ENCODE assay signal across 9 cellular contexts in the genomic region with DNA sequence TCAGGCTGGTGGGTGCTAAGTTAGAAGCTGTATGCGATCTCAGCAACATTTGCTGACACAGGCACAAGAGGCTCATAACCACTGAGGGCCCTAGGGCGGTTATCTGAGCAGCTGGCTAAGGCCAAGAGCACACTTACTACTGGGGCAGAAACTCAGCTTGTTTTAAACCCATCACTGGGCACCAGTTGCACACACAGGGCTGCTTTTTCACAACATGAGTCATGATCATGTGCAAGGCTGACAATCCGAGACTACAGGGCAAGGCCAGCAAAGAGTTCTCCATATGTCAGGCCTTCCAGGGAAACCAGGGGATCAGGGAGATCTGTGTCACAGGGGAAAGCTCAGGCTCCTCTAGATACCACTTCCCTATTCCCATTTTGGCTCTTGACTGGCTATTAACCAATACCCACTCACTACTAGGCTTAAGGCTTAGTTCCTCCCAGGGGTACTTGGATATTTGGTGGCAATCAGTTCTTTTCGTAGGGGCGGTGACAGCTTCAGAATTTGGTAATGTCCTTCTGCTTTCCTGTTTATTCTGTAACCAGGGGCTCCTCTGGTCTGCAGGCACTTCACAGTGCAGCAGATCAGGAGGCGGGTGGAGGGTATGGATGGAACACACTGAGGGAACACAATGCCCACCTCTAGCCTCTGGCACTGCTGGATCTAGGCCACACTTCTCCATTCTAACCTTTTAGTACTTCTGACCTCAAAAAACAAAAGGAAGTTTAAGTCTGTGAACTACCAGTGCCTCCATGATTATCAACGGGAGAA. TPM values are rescaled to one million over a fixed set of nuclear protein-coding genes. Genes with fewer than 3 reads are reported as not detected.
DNase-seq lines count a peak whose midpoint lies in the region; ATAC-seq and TF ChIP-seq lines count a peak whose summit lies in the region.
"Had no signal": no experiment of that assay in that cellular context is flagged by ENCODE, and none has a peak within 500 bp of the region (broad histone marks: within the 10 kb centered on the region; RNA-seq: fewer than 3 reads in every experiment).

No MANE protein-coding gene starts in this region.

- DNase-seq in ACHN (peak; percentile 49), NB4 (ENCODE audit: low read depth) (peak; percentile 81), mesenchymal stem cell (peak; percentile 69), NCI-H510A treated with DMSO at 0.1 percent for 48 hours (lab: John Stamatoyannopoulos, UW) (no peak), NCI-H1092 treated with DMSO at 0.1 percent for 48 hours (lab: John Stamatoyannopoulos, UW) (no peak)
- no peak for DNase-seq in effector memory CD8-positive, alpha-beta T cell
- DNase-seq in activated CD4-positive, alpha-beta memory T cell treated with anti-CD3 and anti-CD28 coated beads, Interleukin-2, amount 10 ng/mL, durations not matched to agents 7 days and 5 days, result no peak

- no peak overlapping the region for H2BK12ac ChIP-seq in mesenchymal stem cell (ENCODE audit: low read length in 2 of 2)

- H3K4me1 ChIP-seq in mesenchymal stem cell (ENCODE audit: control insufficient read depth, insufficient read depth, low read depth, low read length), result peaks cover 20% of the 10 kb centered on the region

- no peak overlapping the region for H4K8ac ChIP-seq in mesenchymal stem cell (ENCODE audit: low read length)

- no peaks in the 10 kb centered on the region for H3K9me3 ChIP-seq in mesenchymal stem cell (ENCODE audit: control insufficient read depth, low read length)

- H3K79me1 ChIP-seq in mesenchymal stem cell (replicated peaks; ENCODE audit: low read length, poor library complexity, severe bottlenecking), result no peaks in the 10 kb centered on the region

- H3K4me1 Mint-ChIP-seq in effector memory CD8-positive, alpha-beta T cell (ENCODE audit: low read depth in 2 of 2), result no peaks in the 10 kb centered on the region
- H3K4me1 Mint-ChIP-seq in activated CD4-positive, alpha-beta memory T cell treated with anti-CD3 and anti-CD28 coated beads, Interleukin-2, amount 10 ng/mL, durations not matched to agents 7 days and 5 days, result no peaks in the 10 kb centered on the region
- H3K4me1 Mint-ChIP-seq: B cell had no signal

- H3K9ac ChIP-seq in mesenchymal stem cell (ENCODE audit: low read length), result peak overlapping the region; percentile 53

- peak overlapping the region; percentile 13 to 51 for H3K27ac Mint-ChIP-seq in effector memory CD8-positive, alpha-beta T cell
- H3K27ac Mint-ChIP-seq in activated CD4-positive, alpha-beta memory T cell treated with anti-CD3 and anti-CD28 coated beads, Interleukin-2, amount 10 ng/mL, durations not matched to agents 7 days and 5 days, result no peak overlapping the region
- H3K27ac Mint-ChIP-seq: B cell had no signal

- peak overlapping the region in 1 of 2 experiments; percentile 51 for H3K18ac ChIP-seq in mesenchymal stem cell (ENCODE audit: low read depth in 1 of 2, low read length in 2 of 2)

- no peak overlapping the region for H4K91ac ChIP-seq in mesenchymal stem cell (ENCODE audit: low read length)

- no peak overlapping the region for H2BK120ac ChIP-seq in mesenchymal stem cell (ENCODE audit: low read depth, low read length)

- no peak overlapping the region for H2AFZ ChIP-seq in mesenchymal stem cell (ENCODE audit: low read depth, low read length)

- ATAC-seq in effector memory CD8-positive, alpha-beta T cell (replicated peaks), result peak; percentile 22
- no peak for ATAC-seq in HG03460 (IDR thresholded peaks at IDR 0.05; ENCODE audit: unreplicated experiment)

- H3K27me3 Mint-ChIP-seq in effector memory CD8-positive, alpha-beta T cell, result no peaks in the 10 kb centered on the region
- H3K27me3 Mint-ChIP-seq in activated CD4-positive, alpha-beta memory T cell treated with anti-CD3 and anti-CD28 coated beads, Interleukin-2, amount 10 ng/mL, durations not matched to agents 7 days and 5 days, result no peaks in the 10 kb centered on the region
- H3K27me3 Mint-ChIP-seq: B cell had no signal

- CTCF ChIA-PET in activated CD4-positive, alpha-beta memory T cell treated with anti-CD3 and anti-CD28 coated beads, Interleukin-2, amount 10 ng/mL, durations not matched to agents 7 days and 5 days (lab: Charles Lee), result no interaction called here

- no peak overlapping the region for H3K14ac ChIP-seq in mesenchymal stem cell (ENCODE audit: low read length in 2 of 2)

- no peak overlapping the region for H3K4me3 Mint-ChIP-seq in effector memory CD8-positive, alpha-beta T cell
- no peak overlapping the region for H3K4me3 Mint-ChIP-seq in activated CD4-positive, alpha-beta memory T cell treated with anti-CD3 and anti-CD28 coated beads, Interleukin-2, amount 10 ng/mL, durations not matched to agents 7 days and 5 days
- H3K4me3 Mint-ChIP-seq: B cell had no signal

- POLR2A ChIA-PET in activated CD4-positive, alpha-beta memory T cell treated with anti-CD3 and anti-CD28 coated beads, Interleukin-2, amount 10 ng/mL, durations not matched to agents 7 days and 5 days (lab: Charles Lee), result interaction anchor here (1.1 to 4.9 kb wide), 2 partner anchors 28 to 29 kb away, joined by 3 to 16 read pairs; no protein-coding TSS in a partner anchor

- no peaks in the 10 kb centered on the region for H3K27me3 ChIP-seq in mesenchymal stem cell (ENCODE audit: control insufficient read depth in 1 of 2, insufficient read depth in 1 of 2, low read length in 2 of 2)

- WGBS in mesenchymal stem cell, result 90% methylated on average over 7 of the region's 7 CpGs

- no peaks in the 10 kb centered on the region for H3K9me3 Mint-ChIP-seq in effector memory CD8-positive, alpha-beta T cell
- H3K9me3 Mint-ChIP-seq in activated CD4-positive, alpha-beta memory T cell treated with anti-CD3 and anti-CD28 coated beads, Interleukin-2, amount 10 ng/mL, durations not matched to agents 7 days and 5 days, result peaks cover 2% of the 10 kb centered on the region

- H3K4me2 ChIP-seq in mesenchymal stem cell (ENCODE audit: low read length, poor library complexity, severe bottlenecking), result no peak overlapping the region

- in situ Hi-C loops in ACHN (cut with HindIII; ENCODE audit: low pct_ligation_motif_present, low pct_unique_long_range_greater_than_20kb, low sequenced_read_pairs), result no loop called here

- H2BK15ac ChIP-seq in mesenchymal stem cell (ENCODE audit: low read depth, poor library complexity, severe bottlenecking), result no peak overlapping the region

- H3K4me3 ChIP-seq in NB4 (ENCODE audit: low read depth, low read length), result no peak overlapping the region
- no peak overlapping the region for H3K4me3 ChIP-seq in mesenchymal stem cell (ENCODE audit: insufficient read depth in 1 of 2, low read depth in 1 of 2, low read length in 2 of 2)

- no peak for TF ChIP-seq CTCF in NB4 (IDR thresholded peaks at IDR 0.05; ENCODE audit: low read depth, low read length)

- H3K36me3 ChIP-seq in mesenchymal stem cell (ENCODE audit: control insufficient read depth in 1 of 2, insufficient read depth in 2 of 2, low read depth in 1 of 2, low read length in 2 of 2), result peaks cover 0 to 48% of the 10 kb centered on the region in 2 experiments

- H3K27ac ChIP-seq in mesenchymal stem cell (ENCODE audit: low read length, poor library complexity, severe bottlenecking), result no peak overlapping the region

- no peak overlapping the region for H2BK5ac ChIP-seq in mesenchymal stem cell (ENCODE audit: low read depth, low read length, poor library complexity, severe bottlenecking)

- peaks cover 16% of the 10 kb centered on the region for H3K36me3 Mint-ChIP-seq in effector memory CD8-positive, alpha-beta T cell (ENCODE audit: insufficient read depth)
- H3K36me3 Mint-ChIP-seq in activated CD4-positive, alpha-beta memory T cell treated with anti-CD3 and anti-CD28 coated beads, Interleukin-2, amount 10 ng/mL, durations not matched to agents 7 days and 5 days (ENCODE audit: low read depth), result peaks cover 18% of the 10 kb centered on the region

- H2AK5ac ChIP-seq in mesenchymal stem cell (ENCODE audit: low read length, severe bottlenecking), result no peak overlapping the region

- H3K23ac ChIP-seq in mesenchymal stem cell (ENCODE audit: low read length in 2 of 2), result no peak overlapping the region

- TF ChIP-seq POLR2A in NB4 (IDR thresholded peaks at IDR 0.05; ENCODE audit: extremely low read depth, insufficient read length), result no peak

- H3K4ac ChIP-seq in mesenchymal stem cell (ENCODE audit: low read depth in 1 of 2, low read length in 2 of 2), result no peak overlapping the region

RNA-seq across cellular contexts. Expression of a gene that starts 44.9 kb away (rescaled TPM):
- polyA plus RNA-seq in mesenchymal stem cell (2013, experiment 1 of 2), result 2.8 TPM
- polyA plus RNA-seq in mesenchymal stem cell (2013, experiment 2 of 2), result 3.3 TPM
- total RNA-seq in activated CD4-positive, alpha-beta memory T cell treated with anti-CD3 and anti-CD28 coated beads, Interleukin-2, amount 10 ng/mL, durations not matched to agents 7 days and 5 days, result 100 to 1,000 TPM; 126 to 128 TPM

Comparison
In these comparisons a context has a peak if more than half of its experiments do, and no peak if none do; other contexts are left out.
1. DNase-seq: peak in ACHN (single experiment), NB4 (single experiment) and mesenchymal stem cell (single experiment); none in effector memory CD8-positive, alpha-beta T cell (0 of 3), activated CD4-positive, alpha-beta memory T cell treated with anti-CD3 and anti-CD28 coated beads, Interleukin-2, amount 10 ng/mL, durations not matched to agents 7 days and 5 days (single experiment), NCI-H510A treated with DMSO at 0.1 percent for 48 hours (single experiment) and NCI-H1092 treated with DMSO at 0.1 percent for 48 hours (single experiment).